Comparison of ENCODE assay signal across 18 cellular contexts in the genomic region with DNA sequence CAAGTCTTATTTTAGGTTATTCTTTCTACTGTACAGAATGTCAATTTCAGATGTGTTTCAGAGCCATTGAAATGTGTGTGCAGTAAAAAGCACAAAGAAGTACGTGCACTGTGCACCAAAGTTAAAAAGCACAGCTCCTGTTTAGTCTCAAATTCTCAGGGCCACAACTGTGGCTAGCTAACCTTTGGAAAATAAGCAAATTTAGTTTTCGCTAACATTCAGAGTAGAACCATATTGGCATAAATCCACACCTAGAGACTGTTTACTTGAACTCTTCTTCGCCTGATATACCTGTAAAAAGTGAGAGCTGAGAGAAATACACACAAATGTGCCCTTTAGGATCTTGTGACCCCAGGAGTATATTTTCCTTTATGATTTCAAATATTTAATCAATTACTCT.
DNase-seq lines count a peak whose midpoint lies in the region; ATAC-seq and TF ChIP-seq lines count a peak whose summit lies in the region.
"Had no signal": no experiment of that assay in that cellular context is flagged by ENCODE, and none has a peak within 500 bp of the region (broad histone marks: within the 10 kb centered on the region; RNA-seq: fewer than 3 reads in every experiment).

No MANE protein-coding gene starts in this region.

- H3K27me3 ChIP-seq in OCI-LY3 (ENCODE audit: low read depth, low read length) (no peaks in the 10 kb centered on the region), fibroblast of lung (ENCODE audit: control insufficient read depth, insufficient read depth, low read length) (no peaks in the 10 kb centered on the region), osteoblast (ENCODE audit: insufficient read depth, low read length) (no peaks in the 10 kb centered on the region)
- H3K27me3 ChIP-seq: BLaER1 treated with 17β-estradiol and CSF1 and Interleukin-3, amounts not matched to agents 10 nM and 100 nM had no signal

- H3K4me3 Mint-ChIP-seq in Calu3 (ENCODE audit: low read depth, unreplicated experiment), result no peak overlapping the region
- H3K4me3 Mint-ChIP-seq: CD4-positive, alpha-beta memory T cell; HFFc6 had no signal

- BruUV-seq in Calu3 (replicated peaks; lab: Mats Ljungman, UMichigan), result no TSS peak

- H3K4me1 Mint-ChIP-seq in Calu3 (ENCODE audit: low read depth, unreplicated experiment), result peaks cover 29% of the 10 kb centered on the region
- H3K4me1 Mint-ChIP-seq: CD4-positive, alpha-beta memory T cell had no signal

- H3K4me2 ChIP-seq in OCI-LY3 (ENCODE audit: low read length) (peak overlapping the region; percentile 69), fibroblast of lung (ENCODE audit: extremely low read depth, insufficient read depth, low read length) (peak overlapping the region; percentile 4), osteoblast (ENCODE audit: insufficient read depth, low read length) (no peak overlapping the region)
- H3K4me2 ChIP-seq: BLaER1 treated with 17β-estradiol and CSF1 and Interleukin-3, amounts not matched to agents 10 nM and 100 nM; KMS-11 had no signal

- H3K9me3 ChIP-seq in OCI-LY3 (ENCODE audit: insufficient read depth, low read length), result no peaks in the 10 kb centered on the region
- H3K9me3 ChIP-seq in fibroblast of lung (ENCODE audit: control insufficient read depth, insufficient read depth, low read depth, low read length), result no peaks in the 10 kb centered on the region
- no peaks in the 10 kb centered on the region for H3K9me3 ChIP-seq in osteoblast (ENCODE audit: low read depth, low read length)
- H3K9me3 ChIP-seq: BLaER1 treated with 17β-estradiol and CSF1 and Interleukin-3, amounts not matched to agents 10 nM and 100 nM; Caco-2 had no signal

- H4K20me1 ChIP-seq in OCI-LY3 (ENCODE audit: insufficient read depth, low read length) (no peaks in the 10 kb centered on the region), fibroblast of lung (ENCODE audit: control insufficient read depth, extremely low read depth, insufficient read depth, low read length) (no peaks in the 10 kb centered on the region), osteoblast (ENCODE audit: insufficient read depth, low read length) (no peaks in the 10 kb centered on the region)
- H4K20me1 ChIP-seq: BLaER1 treated with 17β-estradiol and CSF1 and Interleukin-3, amounts not matched to agents 10 nM and 100 nM had no signal

- DNase-seq in Calu3, result no peak
- no peak for DNase-seq in fibroblast of lung (ENCODE audit: low read depth in 2 of 2)
- no peak for DNase-seq in osteoblast (ENCODE audit: insufficient read length, low spot score, missing footprints)
- DNase-seq in NK-92 treated with Interleukin-12 subunit alpha and Interleukin-12 subunit beta, amount 100 ng/mL, for 24 hours (lab: John Stamatoyannopoulos, UW), result no peak
- DNase-seq in D341Med (ENCODE audit: low spot score), result no peak
- DNase-seq: 8988T; CD4-positive, alpha-beta memory T cell; HFFc6; NCI-H1436 treated with DMSO at 0.1 percent for 48 hours; NCI-H2029; NCI-H226; NCI-H774 had no signal

- H3K27ac Mint-ChIP-seq in Calu3 (ENCODE audit: unreplicated experiment), result peak overlapping the region; percentile 10
- H3K27ac Mint-ChIP-seq: CD4-positive, alpha-beta memory T cell; HFFc6 had no signal

- no peak overlapping the region for H3K27ac ChIP-seq in OCI-LY3 (ENCODE audit: low read length)
- H3K27ac ChIP-seq in fibroblast of lung (ENCODE audit: insufficient read depth, low read length), result no peak overlapping the region
- H3K27ac ChIP-seq in osteoblast (ENCODE audit: low read depth, low read length), result no peak overlapping the region
- H3K27ac ChIP-seq: BLaER1 treated with 17β-estradiol and CSF1 and Interleukin-3, amounts not matched to agents 10 nM and 100 nM; HL-60; KMS-11 had no signal

- peak overlapping the region; percentile 84 for H2AFZ ChIP-seq in OCI-LY3 (ENCODE audit: low read depth, low read length)
- H2AFZ ChIP-seq in fibroblast of lung (ENCODE audit: low read length), result no peak overlapping the region
- peak overlapping the region; percentile 95 for H2AFZ ChIP-seq in osteoblast (ENCODE audit: low read length)

- ATAC-seq in GM18909 (IDR thresholded peaks at IDR 0.05; ENCODE audit: poor library complexity, unreplicated experiment), result no peak

- H3K36me3 ChIP-seq in OCI-LY3 (replicated peaks; ENCODE audit: low read depth, low read length) (no peaks in the 10 kb centered on the region), fibroblast of lung (ENCODE audit: control insufficient read depth, insufficient read depth, low read length) (no peaks in the 10 kb centered on the region), osteoblast (ENCODE audit: insufficient read depth, low read length) (no peaks in the 10 kb centered on the region)
- H3K36me3 ChIP-seq: BLaER1 treated with 17β-estradiol and CSF1 and Interleukin-3, amounts not matched to agents 10 nM and 100 nM had no signal

- no peaks in the 10 kb centered on the region for H3K27me3 Mint-ChIP-seq in Calu3 (ENCODE audit: unreplicated experiment)

- no peaks in the 10 kb centered on the region for H3K9me3 Mint-ChIP-seq in Calu3 (ENCODE audit: low read depth, unreplicated experiment)
- H3K9me3 Mint-ChIP-seq: CD4-positive, alpha-beta memory T cell; HFFc6 had no signal

- H3K36me3 Mint-ChIP-seq in Calu3 (ENCODE audit: insufficient read depth, unreplicated experiment), result no peaks in the 10 kb centered on the region
- H3K36me3 Mint-ChIP-seq: CD4-positive, alpha-beta memory T cell had no signal

- CTCF ChIA-PET in Calu3 (lab: Charles Lee), result interaction anchor here (0.6 kb wide), 1 partner anchor 203 kb away, joined by 3 read pairs; no protein-coding TSS in a partner anchor

- intact Hi-C loops in Calu3 (cut with micrococcal nuclease; ENCODE audit: unreplicated experiment), result loop anchor here (5.0 kb wide), 1 partner anchor 444 kb away; no protein-coding TSS in a partner anchor

- H3K4me3 ChIP-seq in OCI-LY3 (ENCODE audit: low read length) (peak overlapping the region; percentile 74), fibroblast of lung (replicated peaks in 1 of 4; ENCODE audit: control extremely low read depth in 1 of 4, insufficient read depth in 1 of 4, low read depth in 3 of 4, low read length in 4 of 4) (no peak overlapping the region), osteoblast (ENCODE audit: insufficient read depth, low read length) (no peak overlapping the region)
- H3K4me3 ChIP-seq: BLaER1 treated with 17β-estradiol and CSF1 and Interleukin-3, amounts not matched to agents 10 nM and 100 nM had no signal

- H3K4me1 ChIP-seq in OCI-LY3 (ENCODE audit: low read length) (peaks cover 28% of the 10 kb centered on the region; the same call in 1 of the 2 replicates), fibroblast of lung (ENCODE audit: control insufficient read depth, extremely low read depth, insufficient read depth, low read length) (peaks cover 2% of the 10 kb centered on the region), osteoblast (ENCODE audit: insufficient read depth, low read length) (peaks cover 16% of the 10 kb centered on the region)

- TF ChIP-seq CTCF in Calu3 (IDR thresholded peaks at IDR 0.05; ENCODE audit: unreplicated experiment) (no peak), OCI-LY3 (IDR thresholded peaks at IDR 0.05; ENCODE audit: low read depth, low read length) (no peak), fibroblast of lung (conservative IDR thresholded peaks at IDR 0.05 in 1 of 2, IDR thresholded peaks at IDR 0.05 in 1 of 2; ENCODE audit: low read depth in 1 of 2, low read length in 2 of 2) (no peak), osteoblast (IDR thresholded peaks at IDR 0.05; ENCODE audit: extremely low read depth, low read depth, low read length) (no peak)

- H3K9ac ChIP-seq in OCI-LY3 (ENCODE audit: low read length) (no peak overlapping the region), fibroblast of lung (ENCODE audit: insufficient read depth, low read length) (no peak overlapping the region)
- H3K9ac ChIP-seq: BLaER1 treated with 17β-estradiol and CSF1 and Interleukin-3, amounts not matched to agents 10 nM and 100 nM; KMS-11 had no signal

- H3K79me2 ChIP-seq in OCI-LY3 (ENCODE audit: low read length) (no peaks in the 10 kb centered on the region), fibroblast of lung (ENCODE audit: control insufficient read depth, insufficient read depth, low read length) (no peaks in the 10 kb centered on the region), osteoblast (ENCODE audit: insufficient read depth, low read length) (no peaks in the 10 kb centered on the region)
